In genomic region chr1:205211839-205212241, GRCh38 we compare ENCODE assay signal across 1 cellular context.
A peak's percentile ranks its signal among the peaks of the same experiment; 100 is the strongest.
TF ChIP-seq lines count a peak whose summit lies in the region.

No MANE protein-coding gene starts in this region.

TF ChIP-seq in K562, 482 proteins besides CTCF, POLR2A, EP300 and RAD21 (continued from another document):
- TF ChIP-seq NFRKB (IDR thresholded peaks at IDR 0.05; ENCODE audit: low read depth) (no peak), GABPA (tag; conservative IDR thresholded peaks at IDR 0.05; ENCODE audit: low read depth) (peak; percentile 76), CBFA2T3 (IDR thresholded peaks at IDR 0.05) (no peak), SMARCE1 (IDR thresholded peaks at IDR 0.05) (no peak), PKNOX1 (IDR thresholded peaks at IDR 0.05) (no peak; the same call in 1 of the 2 replicates), CHD4 (IDR thresholded peaks at IDR 0.05; ENCODE audit: insufficient read depth, insufficient replicate concordance, low read depth, low read length, poor library complexity, severe bottlenecking) (no peak), CLOCK (CRISPR knock-in tag; IDR thresholded peaks at IDR 0.05; ENCODE audit: borderline replicate concordance) (no peak), ZBTB34 (CRISPR knock-in tag; IDR thresholded peaks at IDR 0.05) (no peak), ATF1 (CRISPR knock-in tag; IDR thresholded peaks at IDR 0.05) (no peak), ATF1 (tag; IDR thresholded peaks at IDR 0.05) (peak; percentile 80), RCOR1 (IDR thresholded peaks at IDR 0.05; ENCODE audit: borderline replicate concordance in 1 of 2, low read depth in 2 of 2, low read length in 2 of 2) (no peak), ZC3H11A (IDR thresholded peaks at IDR 0.05; ENCODE audit: low read depth, low read length) (no peak), ZBTB43 (CRISPR knock-in tag; IDR thresholded peaks at IDR 0.05) (no peak), PRDM10 (IDR thresholded peaks at IDR 0.05; ENCODE audit: partially characterized antibody) (no peak), NEUROD1 (IDR thresholded peaks at IDR 0.05; ENCODE audit: borderline replicate concordance, low read depth, low read length, partially characterized antibody) (no peak), ZKSCAN8 (CRISPR knock-in tag; IDR thresholded peaks at IDR 0.05) (no peak), TRIM25 (IDR thresholded peaks at IDR 0.05; ENCODE audit: borderline replicate concordance) (no peak), ZNF395 (CRISPR knock-in tag; IDR thresholded peaks at IDR 0.05) (no peak), HDGF (IDR thresholded peaks at IDR 0.05) (0 out of 2 replicates have a peak, but pooled peaks have one; percentile 30), ETS2 (tag; IDR thresholded peaks at IDR 0.05; ENCODE audit: borderline replicate concordance, poor library complexity, severe bottlenecking) (no peak)
